Comparison of ENCODE assay signal across 8 cellular contexts in genomic region chr12:29390419-29390818, GRCh38. TPM values are rescaled to one million over a fixed set of nuclear protein-coding genes. Genes with fewer than 3 reads are reported as not detected.
DNase-seq lines count a peak whose midpoint lies in the region; ATAC-seq and TF ChIP-seq lines count a peak whose summit lies in the region.
"Not testable (repeated sequence)": the region's sequence is repeated elsewhere in the genome, so short reads cannot be mapped to it uniquely, and the experiment has no call there.

No MANE protein-coding gene starts in this region.

- POLR2A ChIA-PET in CD4-positive, alpha-beta T cell (lab: Charles Lee): interaction anchor here (1.0 kb wide), 1 partner anchor 10 kb away, joined by 23 read pairs; the partner anchor contains the start of gene ERGIC2

- DNase-seq in CD4-positive, alpha-beta T cell: peak in 8 of 10 experiments; percentile 25 to 55 (median 37)
- DNase-seq in Jurkat, Clone E6-1 (ENCODE audit: low read depth, low spot score): peak; percentile 19
- DNase-seq in T-helper 17 cell; central memory CD8-positive, alpha-beta T cell (ENCODE audit: low spot score in 2 of 2): not testable (repeated sequence)
- DNase-seq in activated CD8-positive, alpha-beta memory T cell treated with anti-CD3 and anti-CD28 coated beads, Interleukin-2, amount 10 ng/mL, durations not matched to agents 7 days and 5 days: peak; percentile 68
- DNase-seq in activated naive CD4-positive, alpha-beta T cell treated with Interleukin-2 at 50 U/mL for 16 hours: peak; percentile 19
- DNase-seq in mesenchymal stem cell: peak; percentile 65
- DNase-seq in stimulated activated CD4-positive, alpha-beta T cell treated with anti-CD3 and anti-CD28 coated beads, TNF-alpha, amount 100 ng/mL, for 24 hours (ENCODE audit: low read depth in 3 of 3): peak in 2 of 3 experiments; percentile 3 to 11

- H3K36me3 ChIP-seq in mesenchymal stem cell (ENCODE audit: control insufficient read depth in 1 of 2, insufficient read depth in 2 of 2, low read depth in 1 of 2, low read length in 2 of 2): not testable (repeated sequence)

- intact Hi-C loops in CD4-positive, alpha-beta T cell (cut with DNase I, micrococcal nuclease): not testable (repeated sequence)

- not testable (repeated sequence) for H3K36me3 Mint-ChIP-seq in CD4-positive, alpha-beta T cell (ENCODE audit: low read depth); T-helper 17 cell (ENCODE audit: low read depth); activated CD8-positive, alpha-beta memory T cell treated with anti-CD3 and anti-CD28 coated beads, Interleukin-2, amount 10 ng/mL, durations not matched to agents 7 days and 5 days; central memory CD8-positive, alpha-beta T cell (ENCODE audit: insufficient read depth)

- H3K4me3 ChIP-seq in Jurkat, Clone E6-1 (ENCODE audit: low read length); mesenchymal stem cell (ENCODE audit: insufficient read depth in 1 of 2, low read depth in 1 of 2, low read length in 2 of 2): not testable (repeated sequence)

- not testable (repeated sequence) for H2BK5ac ChIP-seq in mesenchymal stem cell (ENCODE audit: low read depth, low read length, poor library complexity, severe bottlenecking)

- H3K18ac ChIP-seq in mesenchymal stem cell (ENCODE audit: low read depth in 1 of 2, low read length in 2 of 2): not testable (repeated sequence)

- H4K8ac ChIP-seq in mesenchymal stem cell (ENCODE audit: low read length): not testable (repeated sequence)

- not testable (repeated sequence) for H3K27me3 ChIP-seq in CD4-positive, alpha-beta T cell (ENCODE audit: control insufficient read depth, insufficient read depth, low read length); mesenchymal stem cell (ENCODE audit: control insufficient read depth in 1 of 2, insufficient read depth in 1 of 2, low read length in 2 of 2)

- H3K27ac Mint-ChIP-seq in CD4-positive, alpha-beta T cell: peak overlapping the region; percentile 84
- H3K27ac Mint-ChIP-seq in T-helper 17 cell: peak overlapping the region; percentile 90
- peak overlapping the region; percentile 89 for H3K27ac Mint-ChIP-seq in activated CD8-positive, alpha-beta memory T cell treated with anti-CD3 and anti-CD28 coated beads, Interleukin-2, amount 10 ng/mL, durations not matched to agents 7 days and 5 days
- peak overlapping the region; percentile 71 for H3K27ac Mint-ChIP-seq in central memory CD8-positive, alpha-beta T cell (ENCODE audit: low read depth)

- peak overlapping the region; percentile 38 for H3K4me3 Mint-ChIP-seq in CD4-positive, alpha-beta T cell
- peak overlapping the region; percentile 61 for H3K4me3 Mint-ChIP-seq in T-helper 17 cell
- H3K4me3 Mint-ChIP-seq in activated CD8-positive, alpha-beta memory T cell treated with anti-CD3 and anti-CD28 coated beads, Interleukin-2, amount 10 ng/mL, durations not matched to agents 7 days and 5 days: peak overlapping the region; percentile 66
- not testable (repeated sequence) for H3K4me3 Mint-ChIP-seq in central memory CD8-positive, alpha-beta T cell

- WGBS in mesenchymal stem cell: 0% methylated on average over 1 of the region's 3 CpGs

- H3K79me1 ChIP-seq in mesenchymal stem cell (replicated peaks; ENCODE audit: low read length, poor library complexity, severe bottlenecking): not testable (repeated sequence)

- H3K4me1 Mint-ChIP-seq in CD4-positive, alpha-beta T cell (ENCODE audit: low read depth): peaks cover 17% of the 10 kb centered on the region
- H3K4me1 Mint-ChIP-seq in T-helper 17 cell: not testable (repeated sequence)
- peaks cover 18% of the 10 kb centered on the region for H3K4me1 Mint-ChIP-seq in activated CD8-positive, alpha-beta memory T cell treated with anti-CD3 and anti-CD28 coated beads, Interleukin-2, amount 10 ng/mL, durations not matched to agents 7 days and 5 days
- peaks cover 15% of the 10 kb centered on the region for H3K4me1 Mint-ChIP-seq in central memory CD8-positive, alpha-beta T cell

- H2BK15ac ChIP-seq in mesenchymal stem cell (ENCODE audit: low read depth, poor library complexity, severe bottlenecking): not testable (repeated sequence)

- H2AK5ac ChIP-seq in mesenchymal stem cell (ENCODE audit: low read length, severe bottlenecking): not testable (repeated sequence)

- H3K27me3 Mint-ChIP-seq in CD4-positive, alpha-beta T cell; T-helper 17 cell; activated CD8-positive, alpha-beta memory T cell treated with anti-CD3 and anti-CD28 coated beads, Interleukin-2, amount 10 ng/mL, durations not matched to agents 7 days and 5 days; central memory CD8-positive, alpha-beta T cell: not testable (repeated sequence)

- H2BK120ac ChIP-seq in mesenchymal stem cell (ENCODE audit: low read depth, low read length): not testable (repeated sequence)

- H3K27ac ChIP-seq in CD4-positive, alpha-beta T cell (ENCODE audit: low read depth, low read length); mesenchymal stem cell (ENCODE audit: low read length, poor library complexity, severe bottlenecking): not testable (repeated sequence)

- H3K4me1 ChIP-seq in mesenchymal stem cell (ENCODE audit: control insufficient read depth, insufficient read depth, low read depth, low read length): not testable (repeated sequence)

- not testable (repeated sequence) for H4K91ac ChIP-seq in mesenchymal stem cell (ENCODE audit: low read length)

- CTCF ChIA-PET in CD4-positive, alpha-beta T cell (lab: Charles Lee); activated CD8-positive, alpha-beta memory T cell treated with anti-CD3 and anti-CD28 coated beads, Interleukin-2, amount 10 ng/mL, durations not matched to agents 7 days and 5 days (lab: Charles Lee): not testable (repeated sequence)

- not testable (repeated sequence) for H3K14ac ChIP-seq in mesenchymal stem cell (ENCODE audit: low read length in 2 of 2)

- not testable (repeated sequence) for TF ChIP-seq CTCF in CD4-positive, alpha-beta T cell (IDR thresholded peaks at IDR 0.05)

- not testable (repeated sequence) for H2AFZ ChIP-seq in mesenchymal stem cell (ENCODE audit: low read depth, low read length)

- H3K9me3 ChIP-seq in CD4-positive, alpha-beta T cell (ENCODE audit: control insufficient read depth, low read length); T-helper 17 cell (ENCODE audit: control insufficient read depth, low read length, poor library complexity, severe bottlenecking); mesenchymal stem cell (ENCODE audit: control insufficient read depth, low read length): not testable (repeated sequence)

- not testable (repeated sequence) for H2BK12ac ChIP-seq in mesenchymal stem cell (ENCODE audit: low read length in 2 of 2)

- peak; percentile 99 for ATAC-seq in CD4-positive, alpha-beta T cell (ENCODE audit: poor library complexity)
- ATAC-seq in T-helper 17 cell: peak; percentile 86
- ATAC-seq in activated CD8-positive, alpha-beta memory T cell treated with anti-CD3 and anti-CD28 coated beads, Interleukin-2, amount 10 ng/mL, durations not matched to agents 7 days and 5 days: peak; percentile 89
- ATAC-seq in central memory CD8-positive, alpha-beta T cell (replicated peaks; ENCODE audit: extremely low read depth, poor library complexity, severe bottlenecking): peak; percentile 56

- H3K23ac ChIP-seq in mesenchymal stem cell (ENCODE audit: low read length in 2 of 2): not testable (repeated sequence)

- not testable (repeated sequence) for H3K4me2 ChIP-seq in mesenchymal stem cell (ENCODE audit: low read length, poor library complexity, severe bottlenecking)

- H3K4ac ChIP-seq in mesenchymal stem cell (ENCODE audit: low read depth in 1 of 2, low read length in 2 of 2): not testable (repeated sequence)

- not testable (repeated sequence) for H3K9me3 Mint-ChIP-seq in CD4-positive, alpha-beta T cell; activated CD8-positive, alpha-beta memory T cell treated with anti-CD3 and anti-CD28 coated beads, Interleukin-2, amount 10 ng/mL, durations not matched to agents 7 days and 5 days (ENCODE audit: low read depth); central memory CD8-positive, alpha-beta T cell

- H3K9ac ChIP-seq in mesenchymal stem cell (ENCODE audit: low read length): not testable (repeated sequence)

RNA-seq across cellular contexts. Expression of gene ERGIC2, which starts 9.4 kb away (rescaled TPM):
- total RNA-seq in CD4-positive, alpha-beta T cell: 10 to 100 TPM; 29.4 to 32.1 TPM
- 98.9 TPM for polyA plus RNA-seq in Jurkat, Clone E6-1 (2012; ENCODE audit: insufficient read depth, insufficient read length)
- 10 to 100 TPM; 29.6 to 41.4 TPM for total RNA-seq in T-helper 17 cell
- total RNA-seq in activated CD8-positive, alpha-beta memory T cell treated with anti-CD3 and anti-CD28 coated beads, Interleukin-2, amount 10 ng/mL, durations not matched to agents 7 days and 5 days: 10 to 100 TPM; 67.0 to 75.5 TPM
- polyA plus RNA-seq in mesenchymal stem cell (2013, experiment 1 of 2): 128 TPM
- 146 TPM for polyA plus RNA-seq in mesenchymal stem cell (2013, experiment 2 of 2)
